In the genomic region with DNA sequence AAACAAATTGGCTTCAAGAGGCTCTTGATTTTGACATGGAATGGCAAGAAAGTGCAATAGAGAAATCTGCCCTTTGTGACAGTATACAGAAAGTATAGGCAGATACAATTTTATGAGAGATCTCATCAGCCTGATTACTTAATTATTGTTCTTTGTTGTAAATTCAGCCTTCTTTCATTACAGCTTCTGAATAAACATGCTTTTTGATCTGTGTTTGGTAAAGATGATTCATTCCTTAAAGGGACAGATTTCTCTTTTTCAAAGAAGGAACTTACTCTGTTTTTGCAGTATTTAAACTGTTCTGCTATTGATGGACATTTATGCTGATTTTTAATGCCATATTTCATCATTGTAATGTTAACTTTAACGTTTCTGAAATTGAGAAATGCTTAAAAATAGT, we compare ENCODE assay signal across 22 cellular contexts. TPM values are rescaled to one million over a fixed set of nuclear protein-coding genes. Genes with fewer than 3 reads are reported as not detected.
DNase-seq lines count a peak whose midpoint lies in the region; ATAC-seq, FAIRE-seq and TF ChIP-seq lines count a peak whose summit lies in the region.
"Had no signal": no experiment of that assay in that cellular context is flagged by ENCODE, and none has a peak within 500 bp of the region (broad histone marks: within the 10 kb centered on the region; RNA-seq: fewer than 3 reads in every experiment).

No MANE protein-coding gene starts in this region.

- no peak overlapping the region for H2AK5ac ChIP-seq in trophoblast cell (ENCODE audit: low read length)

- H3K4me1 ChIP-seq in liver (ENCODE audit: control insufficient read depth in 4 of 4, insufficient read depth in 4 of 4, low read length in 3 of 4): peaks cover 6 to 33% (median 15%) of the 10 kb centered on the region in 4 donors
- peaks cover 33% of the 10 kb centered on the region for H3K4me1 ChIP-seq in HepG2 (ENCODE audit: insufficient read depth, low read length)
- H3K4me1 ChIP-seq in trophoblast cell (ENCODE audit: control insufficient read depth in 1 of 2, insufficient read depth in 2 of 2, low read length in 2 of 2): no peaks in the 10 kb centered on the region

- H3K79me2 ChIP-seq in HepG2 (ENCODE audit: insufficient read depth, low read length) (peaks cover 62% of the 10 kb centered on the region), trophoblast cell (ENCODE audit: control insufficient read depth, insufficient read depth, low read length, poor library complexity) (no peaks in the 10 kb centered on the region)

- intact Hi-C loops in HepG2 (cut with micrococcal nuclease; ENCODE audit: unreplicated experiment): no loop called here

- H2BK120ac ChIP-seq in trophoblast cell (ENCODE audit: insufficient read depth, low read length, poor library complexity): no peak overlapping the region

- POLR2A ChIA-PET in HepG2 (lab: Yijun Ruan, JAX): interaction anchor here (1.4 kb wide), 1 partner anchor 14 kb away, joined by 3 read pairs; the partner anchor contains the start of genes DCAF6 and MPC2

- H3K27ac ChIP-seq in liver (ENCODE audit: low read depth in 1 of 2, low read length in 2 of 2): peak overlapping the region in 1 of 2 donors; percentile 1
- no peak overlapping the region for H3K27ac ChIP-seq in HepG2 (ENCODE audit: extremely low read length, insufficient read depth, low read length)
- no peak overlapping the region for H3K27ac ChIP-seq in trophoblast cell (ENCODE audit: low read depth, low read length)
- H3K27ac ChIP-seq: KMS-11 had no signal

- H4K8ac ChIP-seq in trophoblast cell (ENCODE audit: low read depth, low read length): no peak overlapping the region

- no peak overlapping the region for H2BK12ac ChIP-seq in trophoblast cell (ENCODE audit: low read length)

- H3K14ac ChIP-seq in trophoblast cell (ENCODE audit: low read length): no peak overlapping the region

- H3K4ac ChIP-seq in trophoblast cell (ENCODE audit: low read depth, low read length): no peak overlapping the region

- H3K9ac ChIP-seq in liver (ENCODE audit: low read depth in 1 of 2, low read length in 2 of 2): no peak overlapping the region
- no peak overlapping the region for H3K9ac ChIP-seq in HepG2 (ENCODE audit: insufficient read depth, low read depth, low read length)
- no peak overlapping the region for H3K9ac ChIP-seq in trophoblast cell (ENCODE audit: low read length)
- H3K9ac ChIP-seq: KMS-11 had no signal

- no peak for ATAC-seq in HepG2
- ATAC-seq in HG03378 (IDR thresholded peaks at IDR 0.05; ENCODE audit: unreplicated experiment): no peak
- no peak for ATAC-seq in HG02870 (IDR thresholded peaks at IDR 0.05; ENCODE audit: unreplicated experiment)

- no peak overlapping the region for H2AFZ ChIP-seq in HepG2 (ENCODE audit: low read length)
- H2AFZ ChIP-seq in trophoblast cell (ENCODE audit: insufficient read depth, low read length, poor library complexity): no peak overlapping the region

- no peak overlapping the region for H4K12ac ChIP-seq in trophoblast cell (ENCODE audit: low read depth, low read length)

- H3K27me3 ChIP-seq in liver (ENCODE audit: control insufficient read depth in 4 of 4, insufficient read depth in 4 of 4, low read length in 3 of 4) (no peaks in the 10 kb centered on the region), HepG2 (ENCODE audit: control insufficient read depth in 1 of 2, insufficient read depth in 2 of 2, low read length in 2 of 2) (no peaks in the 10 kb centered on the region), trophoblast cell (ENCODE audit: insufficient read depth, low read length) (no peaks in the 10 kb centered on the region)

- no peak for FAIRE-seq in HepG2 (lab: Jason Lieb, UNC)

- no peak overlapping the region for H2BK5ac ChIP-seq in trophoblast cell (ENCODE audit: low read depth, low read length, poor library complexity)

- TF ChIP-seq POLR2A in HepG2 (IDR thresholded peaks at IDR 0.05; ENCODE audit: insufficient read depth in 1 of 2, low read depth in 2 of 2, low read length in 2 of 2): no peak

- in situ Hi-C loops in HepG2 (cut with HindIII; ENCODE audit: extremely low pct_ligation_motif_present, low pct_unique_long_range_greater_than_20kb): no loop called here

- H3K79me1 ChIP-seq in trophoblast cell (ENCODE audit: low read length): no peaks in the 10 kb centered on the region

- TF ChIP-seq CTCF in liver (IDR thresholded peaks at IDR 0.05; ENCODE audit: low read depth, low read length, missing input control): no peak
- no peak for TF ChIP-seq CTCF in HepG2 (CRISPR knock-in tag; IDR thresholded peaks at IDR 0.05)
- no peak for TF ChIP-seq CTCF in fibroblast of mammary gland (conservative IDR thresholded peaks at IDR 0.05; ENCODE audit: control insufficient read depth, insufficient read depth, low read depth, low read length)

- H3K9me3 ChIP-seq in liver (ENCODE audit: control insufficient read depth in 4 of 4, low read length in 3 of 4): no peaks in the 10 kb centered on the region
- no peaks in the 10 kb centered on the region for H3K9me3 ChIP-seq in HepG2 (ENCODE audit: low read length)
- H3K9me3 ChIP-seq in trophoblast cell (ENCODE audit: insufficient read depth, low read depth, low read length): no peaks in the 10 kb centered on the region

- H3K4me3 ChIP-seq in liver (ENCODE audit: low read depth in 1 of 3, low read length in 3 of 3) (no peak overlapping the region), HepG2 (replicated peaks in 1 of 3; ENCODE audit: insufficient read depth in 1 of 3, low read depth in 2 of 3, low read length in 3 of 3) (no peak overlapping the region), fibroblast of mammary gland (ENCODE audit: control insufficient read depth, low read depth, low read length) (no peak overlapping the region), trophoblast cell (ENCODE audit: low read depth, low read length) (no peak overlapping the region)

- 32% methylated on average over 1 of the region's 1 CpG for WGBS in liver
- 37% methylated on average over 1 of the region's 1 CpG for WGBS in HepG2 (ENCODE audit: low lambda C conversion rate)
- no CpG with 5 or more reads among the region's 1 CpG for WGBS in trophoblast cell (ENCODE audit: extremely low coverage, insufficient coverage, insufficient read length)

- no peak for TF ChIP-seq EP300 in HepG2 (IDR thresholded peaks at IDR 0.05; ENCODE audit: low read depth in 2 of 2, low read length in 2 of 2)
- no peak for TF ChIP-seq EP300 in HepG2 (CRISPR knock-in tag; IDR thresholded peaks at IDR 0.05; ENCODE audit: borderline replicate concordance)

- TF ChIP-seq RAD21 in liver (IDR thresholded peaks at IDR 0.05): no peak
- TF ChIP-seq RAD21 in HepG2 (CRISPR knock-in tag; IDR thresholded peaks at IDR 0.05): no peak

- H3K4me2 ChIP-seq in HepG2 (ENCODE audit: low read depth, low read length) (no peak overlapping the region), trophoblast cell (ENCODE audit: low read length) (no peak overlapping the region)
- H3K4me2 ChIP-seq: KMS-11 had no signal

- no peak overlapping the region for H4K91ac ChIP-seq in trophoblast cell (ENCODE audit: low read depth, low read length)

- H3K18ac ChIP-seq in trophoblast cell (ENCODE audit: low read length): no peak overlapping the region

- H4K20me1 ChIP-seq in HepG2 (ENCODE audit: insufficient read depth, low read length): peaks cover 9% of the 10 kb centered on the region; the same call in 1 of the 2 replicates

- DNase-seq in HepG2 (ENCODE audit: low spot score): no peak
- DNase-seq in MV-4-11 (lab: John Stamatoyannopoulos, UW): peak; percentile 12
- DNase-seq in fibroblast of mammary gland (ENCODE audit: low read depth): peak; percentile 8
- DNase-seq in trophoblast cell: no peak
- DNase-seq: CD4-positive, alpha-beta T cell; COR-L47; DMS 273 treated with DMSO at 0.1 percent for 48 hours; DMS79 treated with DMSO at 0.1 percent for 48 hours; H7; HFFc6; IMR-90; NCI-H1092; NCI-H1694; NCI-H2081; NK-92 treated with Interleukin-12 subunit alpha and Interleukin-12 subunit beta, amount 100 ng/mL, for 24 hours; RPMI8226; SHP77 had no signal

- CTCF ChIA-PET in HepG2 (lab: Yijun Ruan, JAX; ENCODE audit: low intra/inter-chr PET ratio, low total read pairs): no interaction called here

- BruUV-seq in HepG2 (replicated peaks; lab: Mats Ljungman, UMichigan): no TSS peak

- H3K36me3 ChIP-seq in liver (ENCODE audit: control insufficient read depth in 4 of 4, insufficient read depth in 3 of 4, low read depth in 1 of 4, low read length in 3 of 4) (peaks cover 7 to 27% (median 9%) of the 10 kb centered on the region in 4 donors), HepG2 (replicated peaks in 1 of 2; ENCODE audit: control insufficient read depth in 1 of 2, insufficient read depth in 2 of 2, low read length in 2 of 2) (peaks cover 7 to 26% of the 10 kb centered on the region in 2 experiments), trophoblast cell (ENCODE audit: control insufficient read depth in 1 of 2, insufficient read depth in 2 of 2, low read length in 2 of 2) (peaks cover 11 to 14% of the 10 kb centered on the region in 2 experiments)

- no peak overlapping the region for H3K23ac ChIP-seq in trophoblast cell (ENCODE audit: low read length)

RNA-seq across cellular contexts. Expression of gene MPC2, which starts 13.7 kb away (rescaled TPM):
- total RNA-seq in liver (100 to 1,000 TPM in 1 of 2 donors, 10 to 100 TPM in 1; 78.8 to 118 TPM), HepG2 (2016; rRNA removed; fragmentation: Illumina TruSeq; extraction: Trizol) (136 and 167 TPM in 2 replicates)
- polyA plus RNA-seq in liver (100 to 1,000 TPM; 137 to 369 TPM), HepG2 (2011; rRNA removed) (30.6 and 38.8 TPM in 2 replicates)
- 55.7 and 74.9 TPM in 2 replicates for total RNA-seq in HepG2 (2016; cell fraction: cytosol; rRNA removed; fragmentation: Illumina TruSeq; extraction: Trizol; ENCODE audit: low read depth)
- total RNA-seq in HepG2 (2016; cell fraction: insoluble cytoplasmic fraction; rRNA removed; fragmentation: Illumina TruSeq; extraction: Trizol): 135 and 177 TPM in 2 replicates
- 99.6 and 124 TPM in 2 replicates for total RNA-seq in HepG2 (2016; cell fraction: membrane; rRNA removed; fragmentation: Illumina TruSeq; extraction: Trizol)
- 59.5 and 60.1 TPM in 2 replicates for total RNA-seq in HepG2 (2016; cell fraction: nucleus; rRNA removed; fragmentation: Illumina TruSeq; extraction: Trizol)
- 20.0 and 25.7 TPM in 2 replicates for polyA plus RNA-seq in HepG2 (2011; cell fraction: cytosol; rRNA removed)
- polyA plus RNA-seq in HepG2 (2011; cell fraction: nucleus; rRNA removed): 4.9 and 6.2 TPM in 2 replicates
- polyA plus RNA-seq in HepG2 (2012): 44.9 and 69.4 TPM in 2 replicates
- 87.5 and 128 TPM in 2 replicates for polyA plus RNA-seq in HepG2 (2016; cell fraction: cytosol; fragmentation: Illumina TruSeq; extraction: Trizol; ENCODE audit: low read depth)
- 185 and 198 TPM in 2 replicates for polyA plus RNA-seq in HepG2 (2016; cell fraction: insoluble cytoplasmic fraction; fragmentation: Illumina TruSeq; extraction: Trizol; ENCODE audit: low read depth)
- polyA plus RNA-seq in HepG2 (2016; cell fraction: membrane; fragmentation: Illumina TruSeq; extraction: Trizol; ENCODE audit: low read depth): 103 and 146 TPM in 2 replicates
- polyA plus RNA-seq in HepG2 (2016; cell fraction: nucleus; fragmentation: Illumina TruSeq; extraction: Trizol; ENCODE audit: insufficient read depth, low read depth): 116 and 120 TPM in 2 replicates
- 6.2 and 10.8 TPM in 2 replicates for polyA minus RNA-seq in HepG2 (2011; rRNA and poly(A)+ RNA removed; ENCODE audit: low replicate concordance)
- 11.6 and 17.2 TPM in 2 replicates for polyA minus RNA-seq in HepG2 (2011; cell fraction: cytosol; rRNA and poly(A)+ RNA removed)
- polyA minus RNA-seq in HepG2 (2011; cell fraction: nucleus; rRNA and poly(A)+ RNA removed): 10.8 and 11.7 TPM in 2 replicates
- polyA plus RNA-seq in trophoblast cell (2013): 61.6 and 67.9 TPM in 2 replicates

RNA-seq across cellular contexts. Expression of gene DCAF6, which starts 14.1 kb away (rescaled TPM):
- total RNA-seq in liver (100 to 1,000 TPM in 1 of 2 donors, 10 to 100 TPM in 1; 77.6 to 105 TPM), HepG2 (2016; rRNA removed; fragmentation: Illumina TruSeq; extraction: Trizol) (24.7 and 26.9 TPM in 2 replicates)
- polyA plus RNA-seq in liver (10 to 100 TPM; 33.5 to 64.5 TPM), HepG2 (2011; rRNA removed) (29.8 and 33.7 TPM in 2 replicates)
- 19.2 and 19.8 TPM in 2 replicates for total RNA-seq in HepG2 (2016; cell fraction: cytosol; rRNA removed; fragmentation: Illumina TruSeq; extraction: Trizol; ENCODE audit: low read depth)
- 24.4 and 26.6 TPM in 2 replicates for total RNA-seq in HepG2 (2016; cell fraction: insoluble cytoplasmic fraction; rRNA removed; fragmentation: Illumina TruSeq; extraction: Trizol)
- 30.2 and 31.2 TPM in 2 replicates for total RNA-seq in HepG2 (2016; cell fraction: membrane; rRNA removed; fragmentation: Illumina TruSeq; extraction: Trizol)
- total RNA-seq in HepG2 (2016; cell fraction: nucleus; rRNA removed; fragmentation: Illumina TruSeq; extraction: Trizol): 35.5 and 41.2 TPM in 2 replicates
- polyA plus RNA-seq in HepG2 (2011; cell fraction: cytosol; rRNA removed): 18.7 and 31.3 TPM in 2 replicates
- polyA plus RNA-seq in HepG2 (2011; cell fraction: nucleus; rRNA removed): 24.6 and 25.9 TPM in 2 replicates
- 17.8 and 22.4 TPM in 2 replicates for polyA plus RNA-seq in HepG2 (2012)
- 7.0 and 7.9 TPM in 2 replicates for polyA plus RNA-seq in HepG2 (2016; cell fraction: cytosol; fragmentation: Illumina TruSeq; extraction: Trizol; ENCODE audit: low read depth)
- polyA plus RNA-seq in HepG2 (2016; cell fraction: insoluble cytoplasmic fraction; fragmentation: Illumina TruSeq; extraction: Trizol; ENCODE audit: low read depth): 26.4 and 26.6 TPM in 2 replicates
- polyA plus RNA-seq in HepG2 (2016; cell fraction: membrane; fragmentation: Illumina TruSeq; extraction: Trizol; ENCODE audit: low read depth): 18.2 and 18.5 TPM in 2 replicates
- 30.5 and 31.0 TPM in 2 replicates for polyA plus RNA-seq in HepG2 (2016; cell fraction: nucleus; fragmentation: Illumina TruSeq; extraction: Trizol; ENCODE audit: insufficient read depth, low read depth)
- 20.4 and 41.0 TPM in 2 replicates for polyA minus RNA-seq in HepG2 (2011; rRNA and poly(A)+ RNA removed; ENCODE audit: low replicate concordance)
- polyA minus RNA-seq in HepG2 (2011; cell fraction: cytosol; rRNA and poly(A)+ RNA removed): 19.0 and 23.2 TPM in 2 replicates
- polyA minus RNA-seq in HepG2 (2011; cell fraction: nucleus; rRNA and poly(A)+ RNA removed): 115 and 116 TPM in 2 replicates
- 75.9 and 76.4 TPM in 2 replicates for polyA plus RNA-seq in trophoblast cell (2013)

RNA-seq across cellular contexts. Expression of gene ADCY10, which starts 36.6 kb away (rescaled TPM):
- total RNA-seq in liver: 1 to 10 TPM in 1 of 2 donors, under 1 TPM in 1; 0.89 to 4.7 TPM
- 1 to 10 TPM; 2.2 to 2.4 TPM for polyA plus RNA-seq in liver
- total RNA-seq in HepG2 (2016; rRNA removed; fragmentation: Illumina TruSeq; extraction: Trizol): 0.02 and 0.03 TPM in 2 replicates
- total RNA-seq in HepG2 (2016; cell fraction: cytosol; rRNA removed; fragmentation: Illumina TruSeq; extraction: Trizol; ENCODE audit: low read depth): under 0.01 TPM in 1 of 2 replicates, not detected in the other
- total RNA-seq in HepG2 (2016; cell fraction: insoluble cytoplasmic fraction; rRNA removed; fragmentation: Illumina TruSeq; extraction: Trizol): 0.06 TPM in 1 of 2 replicates, not detected in the other
- total RNA-seq in HepG2 (2016; cell fraction: membrane; rRNA removed; fragmentation: Illumina TruSeq; extraction: Trizol): not detected in 2 replicates
- total RNA-seq in HepG2 (2016; cell fraction: nucleus; rRNA removed; fragmentation: Illumina TruSeq; extraction: Trizol): 0.06 TPM in 1 of 2 replicates, not detected in the other
- polyA plus RNA-seq in HepG2 (2011; rRNA removed): 0.03 TPM in 1 of 2 replicates, not detected in the other
- 0.04 and 0.17 TPM in 2 replicates for polyA plus RNA-seq in HepG2 (2011; cell fraction: cytosol; rRNA removed)
- polyA plus RNA-seq in HepG2 (2011; cell fraction: nucleus; rRNA removed): 0.12 TPM in 1 of 2 replicates, not detected in the other
- polyA plus RNA-seq in HepG2 (2012): 0.05 TPM in 1 of 2 replicates, not detected in the other
- not detected in 2 replicates for polyA plus RNA-seq in HepG2 (2016; cell fraction: cytosol; fragmentation: Illumina TruSeq; extraction: Trizol; ENCODE audit: low read depth)
- not detected in 2 replicates for polyA plus RNA-seq in HepG2 (2016; cell fraction: insoluble cytoplasmic fraction; fragmentation: Illumina TruSeq; extraction: Trizol; ENCODE audit: low read depth)
- not detected in 2 replicates for polyA plus RNA-seq in HepG2 (2016; cell fraction: membrane; fragmentation: Illumina TruSeq; extraction: Trizol; ENCODE audit: low read depth)
- polyA plus RNA-seq in HepG2 (2016; cell fraction: nucleus; fragmentation: Illumina TruSeq; extraction: Trizol; ENCODE audit: insufficient read depth, low read depth): not detected in 2 replicates
- 0.05 TPM in 1 of 2 replicates, not detected in the other for polyA minus RNA-seq in HepG2 (2011; rRNA and poly(A)+ RNA removed; ENCODE audit: low replicate concordance)
- polyA minus RNA-seq in HepG2 (2011; cell fraction: cytosol; rRNA and poly(A)+ RNA removed): not detected in 2 replicates
- 0.12 and 0.13 TPM in 2 replicates for polyA minus RNA-seq in HepG2 (2011; cell fraction: nucleus; rRNA and poly(A)+ RNA removed)
- 1.3 TPM in 2 replicates for polyA plus RNA-seq in trophoblast cell (2013)
- total RNA-seq: HT1080 had no signal

Comparison
In these comparisons a context has a peak if more than half of its experiments do, and no peak if none do; other contexts are left out.
1. DNase-seq: peak in MV-4-11 (single experiment) and fibroblast of mammary gland (single experiment); none in HepG2 (single experiment) and trophoblast cell (0 of 2).